ENCODE assay signal across 10 cellular contexts in the genomic region with DNA sequence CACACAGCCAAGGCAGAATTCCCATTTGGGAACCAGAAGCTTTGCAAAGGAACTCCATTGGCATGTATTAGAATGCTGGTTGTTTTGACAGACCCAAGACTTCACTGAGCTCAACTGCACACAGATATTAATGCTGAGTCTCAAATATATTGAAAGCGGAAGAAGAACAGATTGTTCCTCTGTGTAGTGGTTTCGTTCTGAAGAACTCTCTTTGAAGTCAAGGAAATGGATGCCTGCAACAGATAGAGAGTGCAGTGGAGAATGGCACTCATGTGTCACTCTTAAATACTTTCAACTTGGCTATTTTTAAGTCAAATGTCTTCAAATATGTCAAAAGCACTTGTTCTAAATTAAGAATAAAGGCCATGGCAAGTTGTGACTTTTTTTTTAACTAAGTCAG.
DNase-seq lines count a peak whose midpoint lies in the region; ATAC-seq, FAIRE-seq and TF ChIP-seq lines count a peak whose summit lies in the region.
"Had no signal": no experiment of that assay in that cellular context is flagged by ENCODE, and none has a peak within 500 bp of the region (broad histone marks: within the 10 kb centered on the region; RNA-seq: fewer than 3 reads in every experiment).

No MANE protein-coding gene starts in this region.

- peaks cover 45% of the 10 kb centered on the region for H3K4me1 Mint-ChIP-seq in CD4-positive, alpha-beta T cell (ENCODE audit: low read depth)
- peaks cover 12% of the 10 kb centered on the region for H3K4me1 Mint-ChIP-seq in T-helper 2 cell treated with Interferon-gamma antibody and Interleukin-4, amounts not matched to agents 5 μg/mL and 100 μg/mL, for 36 hours (ENCODE audit: low read depth)

- no peak for DNase-seq in CD4-positive, alpha-beta T cell
- DNase-seq in GM19239 (ENCODE audit: insufficient read length, low spot score) (peak; percentile 10), HUDEP-2 (lab: John Stamatoyannopoulos, UW; ENCODE audit: unreplicated experiment in 76 of 76) (no peak), left colon (no peak), cortex of kidney (lab: John Stamatoyannopoulos, UW) (no peak)
- no peak for DNase-seq in T-helper 2 cell treated with Interferon-gamma antibody and Interleukin-4, amounts not matched to agents 5 μg/mL and 100 μg/mL, for 36 hours (ENCODE audit: low spot score)
- DNase-seq in effector CD8-positive, alpha-beta T cell (lab: John Stamatoyannopoulos, UW), result no peak
- DNase-seq: EL had no signal

- intact Hi-C loops in CD4-positive, alpha-beta T cell (cut with DNase I, micrococcal nuclease), result no loop called here
- intact Hi-C loops in left colon (cut with DNase I, micrococcal nuclease), result no loop called here

- no peak overlapping the region for H3K27ac ChIP-seq in CD4-positive, alpha-beta T cell (ENCODE audit: low read depth, low read length)

- H3K4me3 Mint-ChIP-seq in CD4-positive, alpha-beta T cell, result peak overlapping the region; percentile 52
- H3K4me3 Mint-ChIP-seq in T-helper 2 cell treated with Interferon-gamma antibody and Interleukin-4, amounts not matched to agents 5 μg/mL and 100 μg/mL, for 36 hours, result peak overlapping the region; percentile 58

- no peak for FAIRE-seq in GM19239 (lab: Jason Lieb, UNC)
- FAIRE-seq: endometrium had no signal

- peak; percentile 99 for ATAC-seq in CD4-positive, alpha-beta T cell (ENCODE audit: poor library complexity)
- ATAC-seq in HG03060 (IDR thresholded peaks at IDR 0.05; ENCODE audit: low read depth, unreplicated experiment), result peak; percentile 100
- no peak for ATAC-seq in left colon

- peaks cover 8% of the 10 kb centered on the region for H3K9me3 Mint-ChIP-seq in CD4-positive, alpha-beta T cell
- peaks cover 34% of the 10 kb centered on the region for H3K9me3 Mint-ChIP-seq in T-helper 2 cell treated with Interferon-gamma antibody and Interleukin-4, amounts not matched to agents 5 μg/mL and 100 μg/mL, for 36 hours

- no peak for TF ChIP-seq CTCF in CD4-positive, alpha-beta T cell (IDR thresholded peaks at IDR 0.05)

- POLR2A ChIA-PET in CD4-positive, alpha-beta T cell (lab: Charles Lee), result interaction anchor here (1.2 kb wide), 1 partner anchor 13 kb away, joined by 3 read pairs; no protein-coding TSS in a partner anchor

- CTCF ChIA-PET in CD4-positive, alpha-beta T cell (lab: Charles Lee), result no interaction called here

- no peaks in the 10 kb centered on the region for H3K27me3 Mint-ChIP-seq in CD4-positive, alpha-beta T cell
- no peaks in the 10 kb centered on the region for H3K27me3 Mint-ChIP-seq in T-helper 2 cell treated with Interferon-gamma antibody and Interleukin-4, amounts not matched to agents 5 μg/mL and 100 μg/mL, for 36 hours (ENCODE audit: low read depth)

- H3K9me3 ChIP-seq in CD4-positive, alpha-beta T cell (ENCODE audit: control insufficient read depth, low read length), result peaks cover 13% of the 10 kb centered on the region

- peak overlapping the region; percentile 21 for H3K27ac Mint-ChIP-seq in CD4-positive, alpha-beta T cell
- H3K27ac Mint-ChIP-seq in T-helper 2 cell treated with Interferon-gamma antibody and Interleukin-4, amounts not matched to agents 5 μg/mL and 100 μg/mL, for 36 hours, result no peak overlapping the region

- H3K27me3 ChIP-seq in CD4-positive, alpha-beta T cell (ENCODE audit: control insufficient read depth, insufficient read depth, low read length), result no peaks in the 10 kb centered on the region

- H3K36me3 Mint-ChIP-seq in CD4-positive, alpha-beta T cell (ENCODE audit: low read depth), result peaks cover 37% of the 10 kb centered on the region
- H3K36me3 Mint-ChIP-seq in T-helper 2 cell treated with Interferon-gamma antibody and Interleukin-4, amounts not matched to agents 5 μg/mL and 100 μg/mL, for 36 hours (ENCODE audit: low read depth), result peaks cover 12% of the 10 kb centered on the region
